In the genomic region with DNA sequence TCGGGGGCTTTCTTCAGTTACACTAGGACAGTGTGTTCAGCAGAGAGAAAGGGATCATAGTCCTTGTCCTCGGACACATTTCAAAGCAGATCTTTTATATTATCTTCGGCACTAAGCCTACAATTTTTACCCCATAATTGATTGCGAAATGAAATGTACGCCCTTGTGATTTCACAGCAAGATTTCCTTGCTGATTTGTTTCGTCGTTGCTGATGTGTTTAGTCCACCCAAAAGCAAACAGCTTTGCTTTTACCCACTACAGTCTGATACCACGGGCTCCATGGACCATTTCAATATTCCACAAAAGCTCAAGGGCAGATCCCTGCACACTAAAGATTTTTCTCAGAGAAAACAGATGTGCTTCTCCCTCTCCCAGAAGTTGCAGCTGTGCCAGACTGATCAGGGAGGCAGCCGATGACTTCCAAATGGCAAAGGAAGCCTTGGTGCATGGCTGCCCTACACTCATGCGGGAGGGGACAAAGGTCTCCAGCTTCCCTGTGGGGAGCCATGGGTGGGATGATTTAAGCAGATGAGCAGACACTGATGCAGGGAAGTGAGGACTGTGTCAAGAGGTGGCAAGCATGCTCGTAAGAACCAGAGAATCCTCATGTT, we compare ENCODE assay signal across 9 cellular contexts.
A peak's percentile ranks its signal among the peaks of the same experiment; 100 is the strongest.
DNase-seq lines count a peak whose midpoint lies in the region; TF ChIP-seq lines count a peak whose summit lies in the region.
"Had no signal": no experiment of that assay in that cellular context is flagged by ENCODE, and none has a peak within 500 bp of the region (broad histone marks: within the 10 kb centered on the region; RNA-seq: fewer than 3 reads in every experiment).

No MANE protein-coding gene starts in this region.

- no peaks in the 10 kb centered on the region for H3K9me3 ChIP-seq in A673 (ENCODE audit: low read depth, low read length, poor library complexity, severe bottlenecking)
- no peaks in the 10 kb centered on the region for H3K9me3 ChIP-seq in osteoblast (ENCODE audit: low read depth, low read length)

- peak overlapping the region; percentile 58 for H3K4me2 ChIP-seq in osteoblast (ENCODE audit: insufficient read depth, low read length)

- BruUV-seq in A673 (replicated peaks; lab: Mats Ljungman, UMichigan), result no TSS peak

- CTCF ChIA-PET in A673 (lab: Charles Lee), result no interaction called here
- CTCF ChIA-PET in RWPE1 (lab: Yijun Ruan, JAX), result no interaction called here

- intact Hi-C loops in A673 (cut with micrococcal nuclease; ENCODE audit: unreplicated experiment), result no loop called here

- no peak for TF ChIP-seq CTCF in A673 (conservative IDR thresholded peaks at IDR 0.05; ENCODE audit: low read depth, low read length)
- no peak for TF ChIP-seq CTCF in RWPE1 (conservative IDR thresholded peaks at IDR 0.05; ENCODE audit: low read depth)
- TF ChIP-seq CTCF in foreskin fibroblast (IDR thresholded peaks at IDR 0.05; ENCODE audit: low read depth, low read length), result no peak
- TF ChIP-seq CTCF in osteoblast (IDR thresholded peaks at IDR 0.05; ENCODE audit: extremely low read depth, low read depth, low read length), result no peak

- H3K79me2 ChIP-seq in osteoblast (ENCODE audit: insufficient read depth, low read length), result peaks cover 91% of the 10 kb centered on the region

- peaks cover 34% of the 10 kb centered on the region for H3K4me1 ChIP-seq in A673 (ENCODE audit: insufficient read depth, low read length, poor library complexity, severe bottlenecking)
- H3K4me1 ChIP-seq in osteoblast (ENCODE audit: insufficient read depth, low read length), result peaks cover 18% of the 10 kb centered on the region

- H3K27ac ChIP-seq in A673 (ENCODE audit: low read depth, low read length, poor library complexity, severe bottlenecking) (peak overlapping the region; percentile 58), RWPE1 (peak overlapping the region; percentile 66), osteoblast (ENCODE audit: low read depth, low read length) (peak overlapping the region; percentile 60)

- peaks cover 14% of the 10 kb centered on the region for H4K20me1 ChIP-seq in osteoblast (ENCODE audit: insufficient read depth, low read length)

- no peak overlapping the region for H3K4me3 ChIP-seq in A673 (ENCODE audit: low read depth, low read length, poor library complexity, severe bottlenecking)
- peak overlapping the region in 1 of 2 donors; percentile 36 for H3K4me3 ChIP-seq in foreskin fibroblast (ENCODE audit: low read depth in 1 of 2, low read length in 2 of 2)
- H3K4me3 ChIP-seq in osteoblast (ENCODE audit: insufficient read depth, low read length), result peak overlapping the region; percentile 28

- POLR2A ChIA-PET in A673 (lab: Charles Lee; ENCODE audit: low non-redundant PET) (no interaction called here), RWPE1 (lab: Yijun Ruan, JAX; ENCODE audit: low non-redundant PET) (no interaction called here)

- no peaks in the 10 kb centered on the region for H3K36me3 ChIP-seq in A673 (ENCODE audit: insufficient read depth, low read length, poor library complexity, severe bottlenecking)
- peaks cover 3% of the 10 kb centered on the region for H3K36me3 ChIP-seq in osteoblast (ENCODE audit: insufficient read depth, low read length)

- no peak overlapping the region for H2AFZ ChIP-seq in osteoblast (ENCODE audit: low read length)

- no peak for DNase-seq in A673 (ENCODE audit: low spot score)
- no peak for DNase-seq in RWPE1 (ENCODE audit: low spot score)
- DNase-seq in foreskin fibroblast, result peak; percentile 41 to 72
- no peak for DNase-seq in osteoblast (ENCODE audit: insufficient read length, low spot score, missing footprints)
- DNase-seq in HT-29 (ENCODE audit: low spot score), result no peak
- DNase-seq in dedifferentiated amniotic fluid mesenchymal stem cell (ENCODE audit: extremely low spot score), result no peak
- no peak for DNase-seq in NCI-H345 (lab: John Stamatoyannopoulos, UW)
- DNase-seq in T-helper 9 cell, result no peak
- DNase-seq: NCI-H2081 treated with DMSO at 0.1 percent for 48 hours had no signal

- H3K27me3 ChIP-seq in A673 (replicated peaks; ENCODE audit: insufficient read depth, low read depth, low read length, poor library complexity) (no peaks in the 10 kb centered on the region), osteoblast (ENCODE audit: insufficient read depth, low read length) (no peaks in the 10 kb centered on the region)

Comparison
In these comparisons a context has a peak if more than half of its experiments do, and no peak if none do; other contexts are left out.
1. DNase-seq: peak in foreskin fibroblast (2 of 2); none in A673 (single experiment), RWPE1 (single experiment), osteoblast (single experiment), HT-29 (single experiment), dedifferentiated amniotic fluid mesenchymal stem cell (single experiment), NCI-H345 (single experiment) and T-helper 9 cell (single experiment).
2. Peak in every context shown above with its lines, with median percentiles within 50 percentile points of each other: H3K27ac ChIP-seq.